In genomic region chr12:120317258-120318105, GRCh38 we compare ENCODE assay signal across 8 cellular contexts. TPM values are rescaled to one million over a fixed set of nuclear protein-coding genes. Genes with fewer than 3 reads are reported as not detected.
DNase-seq lines count a peak whose midpoint lies in the region; ATAC-seq and TF ChIP-seq lines count a peak whose summit lies in the region.

No MANE protein-coding gene starts in this region.

- no peaks in the 10 kb centered on the region for H3K27me3 Mint-ChIP-seq in activated naive CD8-positive, alpha-beta T cell treated with anti-CD3 and anti-CD28 coated beads, Interleukin-2, amount 10 ng/mL, durations not matched to agents 7 days and 5 days

- intact Hi-C loops in Right ventricle myocardium inferior (cut with DNase I) (no loop called here), ovary (cut with DNase I) (no loop called here), tibial artery (cut with DNase I; ENCODE audit: low total_unique reads) (no loop called here)

- H3K36me3 ChIP-seq in ovary (no peaks in the 10 kb centered on the region), tibial artery (no peaks in the 10 kb centered on the region)

- peak; percentile 95 for ATAC-seq in HG02623 (IDR thresholded peaks at IDR 0.05; ENCODE audit: unreplicated experiment)
- peak; percentile 100 for ATAC-seq in activated naive CD8-positive, alpha-beta T cell treated with anti-CD3 and anti-CD28 coated beads, Interleukin-2, amount 10 ng/mL, durations not matched to agents 7 days and 5 days (ENCODE audit: low read depth)
- ATAC-seq in Right ventricle myocardium inferior = peak; percentile 100

- H3K36me3 Mint-ChIP-seq in activated naive CD8-positive, alpha-beta T cell treated with anti-CD3 and anti-CD28 coated beads, Interleukin-2, amount 10 ng/mL, durations not matched to agents 7 days and 5 days = no peaks in the 10 kb centered on the region

- peak; percentile 98 for DNase-seq in GM12864 (ENCODE audit: low read depth)
- DNase-seq in NCI-H1092 treated with DMSO at 0.1 percent for 48 hours (lab: John Stamatoyannopoulos, UW) = peak; percentile 97
- peak; percentile 70 for DNase-seq in SKM-1 (lab: John Stamatoyannopoulos, UW; ENCODE audit: unreplicated experiment)
- DNase-seq in activated naive CD8-positive, alpha-beta T cell treated with anti-CD3 and anti-CD28 coated beads, Interleukin-2, amount 10 ng/mL, durations not matched to agents 7 days and 5 days = peak; percentile 100
- DNase-seq in Right ventricle myocardium inferior (ENCODE audit: missing footprints) = peak; percentile 100
- DNase-seq in ovary = peak; percentile 99 to 100 (median 99)
- DNase-seq in tibial artery = peak; percentile 99 to 100

- H3K4me1 ChIP-seq in ovary (ENCODE audit: insufficient read depth) (no peaks in the 10 kb centered on the region), tibial artery (peaks cover 0 to 9% (median 6%) of the 10 kb centered on the region in 4 donors)

- H3K27ac ChIP-seq in ovary (peak overlapping the region; percentile 51 to 80), tibial artery (peak overlapping the region; percentile 71 to 80)

- POLR2A ChIA-PET in activated naive CD8-positive, alpha-beta T cell treated with anti-CD3 and anti-CD28 coated beads, Interleukin-2, amount 10 ng/mL, durations not matched to agents 7 days and 5 days (lab: Charles Lee) = interaction anchor here (0.7 to 6.4 kb wide), 8 partner anchors 10 to 219 kb away, joined by 3 to 48 read pairs (median 4); partner anchors contain the start of genes COX6A1, PLA2G1B, RNU4-1 and RNU4-2

- no peak for TF ChIP-seq EP300 in ovary (IDR thresholded peaks at IDR 0.05)

- peak overlapping the region; percentile 90 for H3K4me3 Mint-ChIP-seq in activated naive CD8-positive, alpha-beta T cell treated with anti-CD3 and anti-CD28 coated beads, Interleukin-2, amount 10 ng/mL, durations not matched to agents 7 days and 5 days

- peak overlapping the region; percentile 81 for H3K27ac Mint-ChIP-seq in activated naive CD8-positive, alpha-beta T cell treated with anti-CD3 and anti-CD28 coated beads, Interleukin-2, amount 10 ng/mL, durations not matched to agents 7 days and 5 days

- WGBS in ovary, 3 donors = 1 to 2% (median 1%) methylated on average over 41 of the region's 41 CpGs

- TF ChIP-seq CTCF in GM12864 (IDR thresholded peaks at IDR 0.05; ENCODE audit: low read depth, low read length, missing control alignments) (peak; percentile 58), ovary (IDR thresholded peaks at IDR 0.05) (peak; percentile 43 to 94 (median 87)), tibial artery (IDR thresholded peaks at IDR 0.05) (peak; percentile 59 to 67)

- TF ChIP-seq POLR2A in ovary (IDR thresholded peaks at IDR 0.05) = peak; percentile 95

- H3K9me3 Mint-ChIP-seq in activated naive CD8-positive, alpha-beta T cell treated with anti-CD3 and anti-CD28 coated beads, Interleukin-2, amount 10 ng/mL, durations not matched to agents 7 days and 5 days = no peaks in the 10 kb centered on the region

- H3K4me3 ChIP-seq in GM12864 (ENCODE audit: low read depth, low read length) = peak overlapping the region; percentile 72
- peak overlapping the region; percentile 53 for H3K4me3 ChIP-seq in ovary
- H3K4me3 ChIP-seq in tibial artery = peak overlapping the region; percentile 62 to 65

- peaks cover 8% of the 10 kb centered on the region for H3K4me1 Mint-ChIP-seq in activated naive CD8-positive, alpha-beta T cell treated with anti-CD3 and anti-CD28 coated beads, Interleukin-2, amount 10 ng/mL, durations not matched to agents 7 days and 5 days

- no peaks in the 10 kb centered on the region for H3K9me3 ChIP-seq in ovary
- H3K9me3 ChIP-seq in tibial artery = no peaks in the 10 kb centered on the region

- H3K27me3 ChIP-seq in ovary = no peaks in the 10 kb centered on the region
- H3K27me3 ChIP-seq in tibial artery = no peaks in the 10 kb centered on the region

RNA-seq across cellular contexts. Expression of gene PLA2G1B, which starts 10.1 kb away (rescaled TPM):
- not detected for total RNA-seq in activated naive CD8-positive, alpha-beta T cell treated with anti-CD3 and anti-CD28 coated beads, Interleukin-2, amount 10 ng/mL, durations not matched to agents 7 days and 5 days
- total RNA-seq in Right ventricle myocardium inferior = not detected
- 10 to 100 TPM in 2 of 7 donors, 1 to 10 TPM in 4, under 1 TPM in 1; 0.67 to 17.0 (median 2.9) TPM for total RNA-seq in ovary
- 1 to 10 TPM; 7.1 to 7.4 TPM for polyA plus RNA-seq in ovary

RNA-seq across cellular contexts. Expression of gene SIRT4, which starts 15.4 kb away (rescaled TPM):
- 1 to 10 TPM; 1.7 to 2.6 TPM for total RNA-seq in activated naive CD8-positive, alpha-beta T cell treated with anti-CD3 and anti-CD28 coated beads, Interleukin-2, amount 10 ng/mL, durations not matched to agents 7 days and 5 days
- 9.0 TPM for total RNA-seq in Right ventricle myocardium inferior
- 1 to 10 TPM in 5 of 7 donors, under 1 TPM in 2; 0.87 to 4.6 (median 1.4) TPM for total RNA-seq in ovary
- polyA plus RNA-seq in ovary = 1 to 10 TPM; 2.0 to 2.8 TPM

RNA-seq across cellular contexts. Expression of gene RNU4-1, which starts 24.4 kb away (rescaled TPM):
- 1,000 to 10,000 TPM; 1,307 to 1,401 TPM for total RNA-seq in activated naive CD8-positive, alpha-beta T cell treated with anti-CD3 and anti-CD28 coated beads, Interleukin-2, amount 10 ng/mL, durations not matched to agents 7 days and 5 days
- total RNA-seq in Right ventricle myocardium inferior (1,499 TPM), ovary (1,000 to 10,000 TPM in 5 of 7 donors, under 1 TPM in 2; under 0.01 to 4,499 (median 2,193) TPM)
- polyA plus RNA-seq in ovary = not detected

RNA-seq across cellular contexts. Expression of gene RNU4-2, which starts 25.8 kb away (rescaled TPM):
- total RNA-seq in activated naive CD8-positive, alpha-beta T cell treated with anti-CD3 and anti-CD28 coated beads, Interleukin-2, amount 10 ng/mL, durations not matched to agents 7 days and 5 days = 1,000 to 10,000 TPM; 4,069 to 4,265 TPM
- 12,991 TPM for total RNA-seq in Right ventricle myocardium inferior
- over 10,000 TPM in 5 of 7 donors, under 1 TPM in 2; under 0.01 to 29,369 (median 16,575) TPM for total RNA-seq in ovary
- polyA plus RNA-seq in ovary = not detected

RNA-seq across cellular contexts. Expression of gene MSI1, which starts 51.5 kb away (rescaled TPM):
- total RNA-seq in activated naive CD8-positive, alpha-beta T cell treated with anti-CD3 and anti-CD28 coated beads, Interleukin-2, amount 10 ng/mL, durations not matched to agents 7 days and 5 days = not detected
- 6.4 TPM for total RNA-seq in Right ventricle myocardium inferior
- 1 to 10 TPM in 6 of 7 donors, under 1 TPM in 1; 0.83 to 4.9 (median 2.6) TPM for total RNA-seq in ovary
- polyA plus RNA-seq in ovary = 1 to 10 TPM in 1 of 2 donors, under 1 TPM in 1; 0.92 to 1.8 TPM

Comparison
In these comparisons a context has a peak if more than half of its experiments do, and no peak if none do; other contexts are left out.
1. Peak in every context shown above with its lines: DNase-seq, ATAC-seq, H3K4me3 ChIP-seq and H3K27ac ChIP-seq.